In genomic region chr1:86915737-86916235, GRCh38 we compare ENCODE assay signal across 8 cellular contexts. TPM values are rescaled to one million over a fixed set of nuclear protein-coding genes. Genes with fewer than 3 reads are reported as not detected.
DNase-seq lines count a peak whose midpoint lies in the region; ATAC-seq and TF ChIP-seq lines count a peak whose summit lies in the region.

No MANE protein-coding gene starts in this region.

- H3K9me3 ChIP-seq in CD4-positive, CD25-positive, alpha-beta regulatory T cell (ENCODE audit: control insufficient read depth in 2 of 2, low read length in 2 of 2): no peaks in the 10 kb centered on the region
- H3K9me3 ChIP-seq in Karpas-422 (ENCODE audit: low read length) (no peaks in the 10 kb centered on the region), neutrophil (no peaks in the 10 kb centered on the region)

- no peak for ATAC-seq in CD4-positive, CD25-positive, alpha-beta regulatory T cell (ENCODE audit: low read depth in 2 of 2)
- no peak for ATAC-seq in stimulated activated effector memory CD8-positive, alpha-beta T cell treated with anti-CD3 and anti-CD28 coated beads, Interleukin-12 subunit alpha, Interleukin-12 subunit beta, amount 100 ng/mL, for 72 hours

- TF ChIP-seq CTCF in epithelial cell of esophagus (IDR thresholded peaks at IDR 0.05; ENCODE audit: insufficient read depth, low read depth, low read length, missing control alignments) (no peak), neutrophil (IDR thresholded peaks at IDR 0.05) (no peak)

- H3K36me3 Mint-ChIP-seq in CD4-positive, CD25-positive, alpha-beta regulatory T cell: peaks cover 6% of the 10 kb centered on the region
- H3K36me3 Mint-ChIP-seq in stimulated activated effector memory CD8-positive, alpha-beta T cell treated with anti-CD3 and anti-CD28 coated beads, Interleukin-12 subunit alpha, Interleukin-12 subunit beta, amount 100 ng/mL, for 72 hours: peaks cover 13% of the 10 kb centered on the region

- H3K27ac Mint-ChIP-seq in CD4-positive, CD25-positive, alpha-beta regulatory T cell: no peak overlapping the region
- H3K27ac Mint-ChIP-seq in stimulated activated effector memory CD8-positive, alpha-beta T cell treated with anti-CD3 and anti-CD28 coated beads, Interleukin-12 subunit alpha, Interleukin-12 subunit beta, amount 100 ng/mL, for 72 hours: no peak overlapping the region

- H4K20me1 ChIP-seq in Karpas-422 (ENCODE audit: insufficient read depth, low read depth, low read length): peaks cover 25% of the 10 kb centered on the region

- no peak for DNase-seq in CD4-positive, CD25-positive, alpha-beta regulatory T cell
- DNase-seq in Karpas-422 (no peak), epithelial cell of esophagus (ENCODE audit: low read depth) (no peak), T-helper 1 cell (no peak)
- DNase-seq in central memory CD4-positive, alpha-beta T cell: no peak
- DNase-seq in stimulated activated CD4-positive, alpha-beta T cell treated with anti-CD3 and anti-CD28 coated beads, Interleukin-1b, Interleukin-23, amount 100 ng/mL, for 48 hours: no peak
- DNase-seq in stimulated activated effector memory CD8-positive, alpha-beta T cell treated with anti-CD3 and anti-CD28 coated beads, Interleukin-12 subunit alpha, Interleukin-12 subunit beta, amount 100 ng/mL, for 72 hours (ENCODE audit: low spot score in 2 of 2): no peak

- peaks cover 17 to 38% (median 25%) of the 10 kb centered on the region in 4 donors for H3K4me1 Mint-ChIP-seq in CD4-positive, CD25-positive, alpha-beta regulatory T cell
- peaks cover 22% of the 10 kb centered on the region for H3K4me1 Mint-ChIP-seq in stimulated activated effector memory CD8-positive, alpha-beta T cell treated with anti-CD3 and anti-CD28 coated beads, Interleukin-12 subunit alpha, Interleukin-12 subunit beta, amount 100 ng/mL, for 72 hours

- H3K4me3 ChIP-seq in CD4-positive, CD25-positive, alpha-beta regulatory T cell (ENCODE audit: low read depth, low read length): peak overlapping the region; percentile 93
- H3K4me3 ChIP-seq in Karpas-422 (ENCODE audit: low read length) (peak overlapping the region; percentile 76), epithelial cell of esophagus (ENCODE audit: low read length) (peak overlapping the region; percentile 90), neutrophil (ENCODE audit: low read depth in 1 of 2, low read length in 1 of 2) (peak overlapping the region; percentile 69 to 81)

- peaks cover 4% of the 10 kb centered on the region for H3K27me3 Mint-ChIP-seq in CD4-positive, CD25-positive, alpha-beta regulatory T cell

- H3K9ac ChIP-seq in Karpas-422 (ENCODE audit: low read length): peak overlapping the region; percentile 80

- peaks cover 88% of the 10 kb centered on the region for H3K79me2 ChIP-seq in Karpas-422 (ENCODE audit: low read length)

- H3K27me3 ChIP-seq in CD4-positive, CD25-positive, alpha-beta regulatory T cell (ENCODE audit: control insufficient read depth, insufficient read depth, low read length): no peaks in the 10 kb centered on the region
- H3K27me3 ChIP-seq in Karpas-422 (ENCODE audit: low read length) (no peaks in the 10 kb centered on the region), neutrophil (peaks cover 11% of the 10 kb centered on the region)

- peak overlapping the region; percentile 85 for H3K4me2 ChIP-seq in Karpas-422 (ENCODE audit: low read depth, low read length, poor library complexity, severe bottlenecking)

- no peaks in the 10 kb centered on the region for H3K9me3 Mint-ChIP-seq in CD4-positive, CD25-positive, alpha-beta regulatory T cell
- H3K9me3 Mint-ChIP-seq in stimulated activated effector memory CD8-positive, alpha-beta T cell treated with anti-CD3 and anti-CD28 coated beads, Interleukin-12 subunit alpha, Interleukin-12 subunit beta, amount 100 ng/mL, for 72 hours: no peaks in the 10 kb centered on the region

- no peak overlapping the region for H3K4me3 Mint-ChIP-seq in CD4-positive, CD25-positive, alpha-beta regulatory T cell
- H3K4me3 Mint-ChIP-seq in stimulated activated effector memory CD8-positive, alpha-beta T cell treated with anti-CD3 and anti-CD28 coated beads, Interleukin-12 subunit alpha, Interleukin-12 subunit beta, amount 100 ng/mL, for 72 hours: no peak overlapping the region

- peak overlapping the region; percentile 55; the same call in 1 of the 2 replicates for H2AFZ ChIP-seq in Karpas-422 (ENCODE audit: low read length)

- H3K27ac ChIP-seq in CD4-positive, CD25-positive, alpha-beta regulatory T cell (ENCODE audit: insufficient read depth, low read length, poor library complexity, severe bottlenecking): peak overlapping the region; percentile 76
- H3K27ac ChIP-seq in Karpas-422 (ENCODE audit: low read length): peak overlapping the region; percentile 7; the same call in 1 of the 2 replicates
- H3K27ac ChIP-seq in neutrophil: no peak overlapping the region

- H3K4me1 ChIP-seq in CD4-positive, CD25-positive, alpha-beta regulatory T cell (ENCODE audit: control insufficient read depth, insufficient read depth, low read length, poor library complexity, severe bottlenecking): peaks cover 43% of the 10 kb centered on the region
- peaks cover 26% of the 10 kb centered on the region for H3K4me1 ChIP-seq in Karpas-422 (ENCODE audit: low read length)
- H3K4me1 ChIP-seq in neutrophil (ENCODE audit: control insufficient read depth in 1 of 2, insufficient read depth in 1 of 2, low read depth in 1 of 2, low read length in 1 of 2): peaks cover 21 to 26% of the 10 kb centered on the region in 2 experiments

- no peaks in the 10 kb centered on the region for H3K36me3 ChIP-seq in CD4-positive, CD25-positive, alpha-beta regulatory T cell (ENCODE audit: control insufficient read depth, insufficient read depth, low read length)
- peaks cover 11% of the 10 kb centered on the region for H3K36me3 ChIP-seq in Karpas-422 (ENCODE audit: insufficient read depth, low read length)
- H3K36me3 ChIP-seq in neutrophil: no peaks in the 10 kb centered on the region

- no peaks in the 10 kb centered on the region for H3K9me2 ChIP-seq in Karpas-422 (replicated peaks; ENCODE audit: insufficient read depth, low read length)

RNA-seq across cellular contexts. Expression of gene HS2ST1, which starts 1.4 kb away (rescaled TPM):
- total RNA-seq in CD4-positive, CD25-positive, alpha-beta regulatory T cell: 12.3 TPM
- polyA plus RNA-seq in CD4-positive, CD25-positive, alpha-beta regulatory T cell: 1 to 10 TPM; 7.7 to 9.4 (median 7.9) TPM
- total RNA-seq in Karpas-422 (2014; rRNA removed; shearing (Covaris generic); ENCODE audit: low replicate concordance): 9.6 and 18.7 TPM in 2 replicates

RNA-seq across cellular contexts. Expression of gene SELENOF, which starts 1.9 kb away (rescaled TPM):
- 128 TPM for total RNA-seq in CD4-positive, CD25-positive, alpha-beta regulatory T cell
- 100 to 1,000 TPM; 274 to 322 (median 304) TPM for polyA plus RNA-seq in CD4-positive, CD25-positive, alpha-beta regulatory T cell
- 118 and 197 TPM in 2 replicates for total RNA-seq in Karpas-422 (2014; rRNA removed; shearing (Covaris generic); ENCODE audit: low replicate concordance)
